Comparison of ENCODE assay signal across 1 cellular context in genomic region chr18:79680100-79680879, GRCh38.
TF ChIP-seq lines count a peak whose summit lies in the region.

No MANE protein-coding gene starts in this region.

TF ChIP-seq in HepG2, 621 proteins besides CTCF, POLR2A, EP300 and RAD21 (continued from another document):
- TF ChIP-seq, protein P1, sequence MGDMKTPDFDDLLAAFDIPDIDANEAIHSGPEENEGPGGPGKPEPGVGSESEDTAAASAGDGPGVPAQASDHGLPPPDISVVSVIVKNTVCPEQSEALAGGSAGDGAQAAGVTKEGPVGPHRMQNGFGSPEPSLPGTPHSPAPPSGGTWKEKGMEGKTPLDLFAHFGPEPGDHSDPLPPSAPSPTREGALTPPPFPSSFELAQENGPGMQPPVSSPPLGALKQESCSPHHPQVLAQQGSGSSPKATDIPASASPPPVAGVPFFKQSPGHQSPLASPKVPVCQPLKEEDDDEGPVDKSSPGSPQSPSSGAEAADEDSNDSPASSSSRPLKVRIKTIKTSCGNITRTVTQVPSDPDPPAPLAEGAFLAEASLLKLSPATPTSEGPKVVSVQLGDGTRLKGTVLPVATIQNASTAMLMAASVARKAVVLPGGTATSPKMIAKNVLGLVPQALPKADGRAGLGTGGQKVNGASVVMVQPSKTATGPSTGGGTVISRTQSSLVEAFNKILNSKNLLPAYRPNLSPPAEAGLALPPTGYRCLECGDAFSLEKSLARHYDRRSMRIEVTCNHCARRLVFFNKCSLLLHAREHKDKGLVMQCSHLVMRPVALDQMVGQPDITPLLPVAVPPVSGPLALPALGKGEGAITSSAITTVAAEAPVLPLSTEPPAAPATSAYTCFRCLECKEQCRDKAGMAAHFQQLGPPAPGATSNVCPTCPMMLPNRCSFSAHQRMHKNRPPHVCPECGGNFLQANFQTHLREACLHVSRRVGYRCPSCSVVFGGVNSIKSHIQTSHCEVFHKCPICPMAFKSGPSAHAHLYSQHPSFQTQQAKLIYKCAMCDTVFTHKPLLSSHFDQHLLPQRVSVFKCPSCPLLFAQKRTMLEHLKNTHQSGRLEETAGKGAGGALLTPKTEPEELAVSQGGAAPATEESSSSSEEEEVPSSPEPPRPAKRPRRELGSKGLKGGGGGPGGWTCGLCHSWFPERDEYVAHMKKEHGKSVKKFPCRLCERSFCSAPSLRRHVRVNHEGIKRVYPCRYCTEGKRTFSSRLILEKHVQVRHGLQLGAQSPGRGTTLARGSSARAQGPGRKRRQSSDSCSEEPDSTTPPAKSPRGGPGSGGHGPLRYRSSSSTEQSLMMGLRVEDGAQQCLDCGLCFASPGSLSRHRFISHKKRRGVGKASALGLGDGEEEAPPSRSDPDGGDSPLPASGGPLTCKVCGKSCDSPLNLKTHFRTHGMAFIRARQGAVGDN (CRISPR knock-in tag; IDR thresholded peaks at IDR 0.05) = peak; percentile 5; the same call in 1 of the 2 replicates
- TF ChIP-seq MXD4 (CRISPR knock-in tag; IDR thresholded peaks at IDR 0.05) (0 out of 2 replicates have a peak, but pooled peaks have one; percentile 48), ZFP36 (IDR thresholded peaks at IDR 0.05; ENCODE audit: borderline replicate concordance, low read depth, low read length, partially characterized antibody) (peak; percentile 86), SP5 (CRISPR knock-in tag; IDR thresholded peaks at IDR 0.05; ENCODE audit: borderline replicate concordance, low read depth) (no peak), ZBTB38 (CRISPR knock-in tag; IDR thresholded peaks at IDR 0.05) (no peak), ZNF773 (CRISPR knock-in tag; IDR thresholded peaks at IDR 0.05; ENCODE audit: borderline replicate concordance) (0 out of 2 replicates have a peak, but pooled peaks have one; percentile 65), CREB1 (IDR thresholded peaks at IDR 0.05) (peak; percentile 9; the same call in 1 of the 2 replicates), CREB1 (CRISPR knock-in tag; IDR thresholded peaks at IDR 0.05) (no peak), ZGPAT (CRISPR knock-in tag; IDR thresholded peaks at IDR 0.05) (peak; percentile 26; the same call in 1 of the 2 replicates), ZNF543 (CRISPR knock-in tag; IDR thresholded peaks at IDR 0.05) (0 out of 2 replicates have a peak, but pooled peaks have one; percentile 29), ATM (IDR thresholded peaks at IDR 0.05; ENCODE audit: borderline replicate concordance) (no peak), SSRP1 (CRISPR knock-in tag; IDR thresholded peaks at IDR 0.05) (no peak)
- TF ChIP-seq, protein P2, sequence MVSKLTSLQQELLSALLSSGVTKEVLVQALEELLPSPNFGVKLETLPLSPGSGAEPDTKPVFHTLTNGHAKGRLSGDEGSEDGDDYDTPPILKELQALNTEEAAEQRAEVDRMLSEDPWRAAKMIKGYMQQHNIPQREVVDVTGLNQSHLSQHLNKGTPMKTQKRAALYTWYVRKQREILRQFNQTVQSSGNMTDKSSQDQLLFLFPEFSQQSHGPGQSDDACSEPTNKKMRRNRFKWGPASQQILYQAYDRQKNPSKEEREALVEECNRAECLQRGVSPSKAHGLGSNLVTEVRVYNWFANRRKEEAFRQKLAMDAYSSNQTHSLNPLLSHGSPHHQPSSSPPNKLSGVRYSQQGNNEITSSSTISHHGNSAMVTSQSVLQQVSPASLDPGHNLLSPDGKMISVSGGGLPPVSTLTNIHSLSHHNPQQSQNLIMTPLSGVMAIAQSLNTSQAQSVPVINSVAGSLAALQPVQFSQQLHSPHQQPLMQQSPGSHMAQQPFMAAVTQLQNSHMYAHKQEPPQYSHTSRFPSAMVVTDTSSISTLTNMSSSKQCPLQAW (CRISPR knock-in tag; IDR thresholded peaks at IDR 0.05) = 0 out of 2 replicates have a peak, but pooled peaks have one; percentile 40
- TF ChIP-seq, protein P3, sequence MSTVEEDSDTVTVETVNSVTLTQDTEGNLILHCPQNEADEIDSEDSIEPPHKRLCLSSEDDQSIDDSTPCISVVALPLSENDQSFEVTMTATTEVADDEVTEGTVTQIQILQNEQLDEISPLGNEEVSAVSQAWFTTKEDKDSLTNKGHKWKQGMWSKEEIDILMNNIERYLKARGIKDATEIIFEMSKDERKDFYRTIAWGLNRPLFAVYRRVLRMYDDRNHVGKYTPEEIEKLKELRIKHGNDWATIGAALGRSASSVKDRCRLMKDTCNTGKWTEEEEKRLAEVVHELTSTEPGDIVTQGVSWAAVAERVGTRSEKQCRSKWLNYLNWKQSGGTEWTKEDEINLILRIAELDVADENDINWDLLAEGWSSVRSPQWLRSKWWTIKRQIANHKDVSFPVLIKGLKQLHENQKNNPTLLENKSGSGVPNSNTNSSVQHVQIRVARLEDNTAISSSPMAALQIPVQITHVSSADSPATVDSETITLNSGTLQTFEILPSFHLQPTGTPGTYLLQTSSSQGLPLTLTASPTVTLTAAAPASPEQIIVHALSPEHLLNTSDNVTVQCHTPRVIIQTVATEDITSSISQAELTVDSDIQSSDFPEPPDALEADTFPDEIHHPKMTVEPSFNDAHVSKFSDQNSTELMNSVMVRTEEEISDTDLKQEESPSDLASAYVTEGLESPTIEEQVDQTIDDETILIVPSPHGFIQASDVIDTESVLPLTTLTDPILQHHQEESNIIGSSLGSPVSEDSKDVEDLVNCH (CRISPR knock-in tag; IDR thresholded peaks at IDR 0.05) = no peak
- TF ChIP-seq, protein P4, sequence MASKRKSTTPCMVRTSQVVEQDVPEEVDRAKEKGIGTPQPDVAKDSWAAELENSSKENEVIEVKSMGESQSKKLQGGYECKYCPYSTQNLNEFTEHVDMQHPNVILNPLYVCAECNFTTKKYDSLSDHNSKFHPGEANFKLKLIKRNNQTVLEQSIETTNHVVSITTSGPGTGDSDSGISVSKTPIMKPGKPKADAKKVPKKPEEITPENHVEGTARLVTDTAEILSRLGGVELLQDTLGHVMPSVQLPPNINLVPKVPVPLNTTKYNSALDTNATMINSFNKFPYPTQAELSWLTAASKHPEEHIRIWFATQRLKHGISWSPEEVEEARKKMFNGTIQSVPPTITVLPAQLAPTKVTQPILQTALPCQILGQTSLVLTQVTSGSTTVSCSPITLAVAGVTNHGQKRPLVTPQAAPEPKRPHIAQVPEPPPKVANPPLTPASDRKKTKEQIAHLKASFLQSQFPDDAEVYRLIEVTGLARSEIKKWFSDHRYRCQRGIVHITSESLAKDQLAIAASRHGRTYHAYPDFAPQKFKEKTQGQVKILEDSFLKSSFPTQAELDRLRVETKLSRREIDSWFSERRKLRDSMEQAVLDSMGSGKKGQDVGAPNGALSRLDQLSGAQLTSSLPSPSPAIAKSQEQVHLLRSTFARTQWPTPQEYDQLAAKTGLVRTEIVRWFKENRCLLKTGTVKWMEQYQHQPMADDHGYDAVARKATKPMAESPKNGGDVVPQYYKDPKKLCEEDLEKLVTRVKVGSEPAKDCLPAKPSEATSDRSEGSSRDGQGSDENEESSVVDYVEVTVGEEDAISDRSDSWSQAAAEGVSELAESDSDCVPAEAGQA (IDR thresholded peaks at IDR 0.05; ENCODE audit: low read depth) = no peak
- TF ChIP-seq, protein P4 (CRISPR knock-in tag; IDR thresholded peaks at IDR 0.05; ENCODE audit: borderline replicate concordance) = 0 out of 2 replicates have a peak, but pooled peaks have one; percentile 51
- TF ChIP-seq, protein P5, sequence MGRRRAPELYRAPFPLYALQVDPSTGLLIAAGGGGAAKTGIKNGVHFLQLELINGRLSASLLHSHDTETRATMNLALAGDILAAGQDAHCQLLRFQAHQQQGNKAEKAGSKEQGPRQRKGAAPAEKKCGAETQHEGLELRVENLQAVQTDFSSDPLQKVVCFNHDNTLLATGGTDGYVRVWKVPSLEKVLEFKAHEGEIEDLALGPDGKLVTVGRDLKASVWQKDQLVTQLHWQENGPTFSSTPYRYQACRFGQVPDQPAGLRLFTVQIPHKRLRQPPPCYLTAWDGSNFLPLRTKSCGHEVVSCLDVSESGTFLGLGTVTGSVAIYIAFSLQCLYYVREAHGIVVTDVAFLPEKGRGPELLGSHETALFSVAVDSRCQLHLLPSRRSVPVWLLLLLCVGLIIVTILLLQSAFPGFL (CRISPR knock-in tag; IDR thresholded peaks at IDR 0.05) = no peak
- TF ChIP-seq, protein P6, sequence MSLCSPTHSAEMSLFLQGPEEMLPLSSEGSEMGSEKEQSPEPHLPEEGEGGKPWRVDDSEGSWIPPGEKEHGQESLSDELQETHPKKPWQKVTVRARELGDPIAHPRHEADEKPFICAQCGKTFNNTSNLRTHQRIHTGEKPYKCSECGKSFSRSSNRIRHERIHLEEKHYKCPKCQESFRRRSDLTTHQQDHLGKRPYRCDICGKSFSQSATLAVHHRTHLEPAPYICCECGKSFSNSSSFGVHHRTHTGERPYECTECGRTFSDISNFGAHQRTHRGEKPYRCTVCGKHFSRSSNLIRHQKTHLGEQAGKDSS (CRISPR knock-in tag; IDR thresholded peaks at IDR 0.05; ENCODE audit: borderline replicate concordance, low read depth) = 0 out of 2 replicates have a peak, but pooled peaks have one; percentile 34
